ENCODE assay signal across 8 cellular contexts in genomic region chr2:86441789-86442641, GRCh38. TPM values are rescaled to one million over a fixed set of nuclear protein-coding genes. Genes with fewer than 3 reads are reported as not detected.
DNase-seq lines count a peak whose midpoint lies in the region; ATAC-seq and TF ChIP-seq lines count a peak whose summit lies in the region.

No MANE protein-coding gene starts in this region.

- H3K9me3 ChIP-seq in Panc1 (ENCODE audit: control insufficient read depth, insufficient read depth, low read depth, low read length) = peaks cover 33% of the 10 kb centered on the region

- POLR2A ChIA-PET in Panc1 (lab: Charles Lee) = interaction anchor here (0.5 to 1.3 kb wide), 7 partner anchors 18 to 710 kb away, joined by 3 to 14 read pairs (median 4); no protein-coding TSS in a partner anchor

- peaks cover 25% of the 10 kb centered on the region for H3K36me3 Mint-ChIP-seq in natural killer cell

- TF ChIP-seq CTCF in Panc1 (IDR thresholded peaks at IDR 0.05) = no peak
- no peak for TF ChIP-seq CTCF in fibroblast of mammary gland (conservative IDR thresholded peaks at IDR 0.05; ENCODE audit: control insufficient read depth, insufficient read depth, low read depth, low read length)
- no peak for TF ChIP-seq CTCF in natural killer cell (IDR thresholded peaks at IDR 0.05)

- H3K4me1 Mint-ChIP-seq in natural killer cell = peaks cover 53 to 56% of the 10 kb centered on the region in 2 donors

- intact Hi-C loops in Panc1 (cut with micrococcal nuclease; ENCODE audit: unreplicated experiment) (no loop called here), natural killer cell (cut with micrococcal nuclease) (loop anchor here (1.0 to 2.0 kb wide), 3 partner anchors 121 to 1613 kb away; partner anchors contain the start of genes CHMP3, KRCC1 and RNF103)

- H3K27ac ChIP-seq in Panc1 (ENCODE audit: low read length) = peak overlapping the region; percentile 76

- H3K27me3 Mint-ChIP-seq in natural killer cell (ENCODE audit: low read depth in 2 of 2) = peaks cover 13 to 14% of the 10 kb centered on the region in 2 donors

- H3K4me3 ChIP-seq in Panc1 (ENCODE audit: low read depth in 2 of 2, low read length in 2 of 2) (peak overlapping the region; percentile 87 to 91), fibroblast of mammary gland (ENCODE audit: control insufficient read depth, low read depth, low read length) (peak overlapping the region; percentile 58)

- BruUV-seq in Panc1 (replicated peaks; lab: Mats Ljungman, UMichigan) = no TSS peak

- ATAC-seq in HG03103 (IDR thresholded peaks at IDR 0.05; ENCODE audit: low read depth, unreplicated experiment) (peak; percentile 3), Panc1 (peak; percentile 29), natural killer cell (peak; percentile 3 to 5 (median 5))

- DNase-seq in NCI-H1436 (lab: John Stamatoyannopoulos, UW) = peak; percentile 13
- no peak for DNase-seq in NCI-H1436 treated with DMSO at 0.1 percent for 48 hours (lab: John Stamatoyannopoulos, UW)
- no peak for DNase-seq in Panc1 (ENCODE audit: low read depth, low spot score)
- DNase-seq in activated T-helper 1 cell treated with anti-CD3 and anti-CD28 coated beads, Interleukin-2, amount 50 U/mL, for 16 hours (ENCODE audit: low read depth in 1 of 2, low spot score in 1 of 2) = peak; percentile 47 to 51
- DNase-seq in fibroblast of mammary gland (ENCODE audit: low read depth) = peak; percentile 44
- peak; percentile 57 for DNase-seq in natural killer cell
- DNase-seq in stimulated activated naive CD4-positive, alpha-beta T cell (lab: John Stamatoyannopoulos, UW) = peak; percentile 69 to 84 (median 77)

- no peaks in the 10 kb centered on the region for H3K27me3 ChIP-seq in Panc1 (ENCODE audit: control insufficient read depth, insufficient read depth, low read length)

- CTCF ChIA-PET in Panc1 (lab: Charles Lee) = interaction anchor here (0.7 to 0.9 kb wide), 2 partner anchors 42 to 838 kb away, joined by 3 to 8 read pairs; no protein-coding TSS in a partner anchor

- H3K4me3 Mint-ChIP-seq in natural killer cell = peak overlapping the region; percentile 97

- peak overlapping the region; percentile 97 for H3K27ac Mint-ChIP-seq in natural killer cell

- peaks cover 5% of the 10 kb centered on the region for H3K36me3 ChIP-seq in Panc1 (ENCODE audit: control insufficient read depth, insufficient read depth, low read length)

- H3K4me1 ChIP-seq in Panc1 (ENCODE audit: control insufficient read depth, insufficient read depth, low read length) = peaks cover 12% of the 10 kb centered on the region

- in situ Hi-C loops in Panc1 (cut with HindIII; ENCODE audit: low pct_unique_long_range_greater_than_20kb, low sequenced_read_pairs) = no loop called here

- peaks cover 6 to 11% of the 10 kb centered on the region in 2 donors for H3K9me3 Mint-ChIP-seq in natural killer cell

RNA-seq across cellular contexts. Expression of gene KDM3A, which starts 0.8 kb away (rescaled TPM):
- total RNA-seq in Panc1 (2021; ENCODE audit: unreplicated experiment) = 48.4 TPM
- 19.2 TPM for polyA plus RNA-seq in Panc1 (2012; ENCODE audit: insufficient read length)
- total RNA-seq in natural killer cell = 100 to 1,000 TPM; 172 to 195 (median 188) TPM

Comparison
In these comparisons a context has a peak if more than half of its experiments do, and no peak if none do; other contexts are left out.
1. DNase-seq: peak in NCI-H1436 (single experiment), activated T-helper 1 cell treated with anti-CD3 and anti-CD28 coated beads, Interleukin-2, amount 50 U/mL, for 16 hours (2 of 2), fibroblast of mammary gland (single experiment), natural killer cell (single experiment) and stimulated activated naive CD4-positive, alpha-beta T cell (6 of 6); none in NCI-H1436 treated with DMSO at 0.1 percent for 48 hours (single experiment) and Panc1 (single experiment).
2. Peak in every context shown above with its lines, with median percentiles within 50 percentile points of each other: ATAC-seq.